Comparison of ENCODE assay signal across 8 cellular contexts in genomic region chr10:75210193-75211006, GRCh38. TPM values are rescaled to one million over a fixed set of nuclear protein-coding genes. Genes with fewer than 3 reads are reported as not detected.
DNase-seq lines count a peak whose midpoint lies in the region; ATAC-seq and TF ChIP-seq lines count a peak whose summit lies in the region.

A gene with protein sequence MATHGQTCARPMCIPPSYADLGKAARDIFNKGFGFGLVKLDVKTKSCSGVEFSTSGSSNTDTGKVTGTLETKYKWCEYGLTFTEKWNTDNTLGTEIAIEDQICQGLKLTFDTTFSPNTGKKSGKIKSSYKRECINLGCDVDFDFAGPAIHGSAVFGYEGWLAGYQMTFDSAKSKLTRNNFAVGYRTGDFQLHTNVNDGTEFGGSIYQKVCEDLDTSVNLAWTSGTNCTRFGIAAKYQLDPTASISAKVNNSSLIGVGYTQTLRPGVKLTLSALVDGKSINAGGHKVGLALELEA (plus strand): TSS chr10:75210796. CDS start chr10:75211159, 363 bp downstream.

- H3K36me3 Mint-ChIP-seq in central memory CD8-positive, alpha-beta T cell (ENCODE audit: insufficient read depth), result peaks cover 37% of the 10 kb centered on the region

- H3K9me3 Mint-ChIP-seq in central memory CD8-positive, alpha-beta T cell, result no peaks in the 10 kb centered on the region

- peak within 1 kb of the TSS; percentile 97 for H3K27ac Mint-ChIP-seq in central memory CD8-positive, alpha-beta T cell (ENCODE audit: low read depth)

- peaks cover 19% of the 10 kb centered on the region for H3K4me1 Mint-ChIP-seq in central memory CD8-positive, alpha-beta T cell

- DNase-seq in AG08395 (ENCODE audit: low spot score) (peak; percentile 96), NCI-H345 treated with DMSO at 0.1 percent for 48 hours (lab: John Stamatoyannopoulos, UW; ENCODE audit: unreplicated experiment) (peak; percentile 63), kidney epithelial cell (ENCODE audit: low read depth) (no peak)
- DNase-seq in central memory CD8-positive, alpha-beta T cell (ENCODE audit: low spot score in 2 of 2), result peak; percentile 97 to 98
- DNase-seq in stimulated activated CD4-positive, alpha-beta T cell treated with anti-CD3 and anti-CD28 coated beads, Interleukin-15, amount 100 ng/mL, for 48 hours (ENCODE audit: low read depth in 2 of 2), result peak; percentile 85 to 93

- no peak for TF ChIP-seq CTCF in kidney epithelial cell (IDR thresholded peaks at IDR 0.05; ENCODE audit: insufficient read depth, low read length, poor library complexity, severe bottlenecking)

- peak within 1 kb of the TSS; percentile 94 for H3K4me3 ChIP-seq in kidney epithelial cell (ENCODE audit: low read depth, low read length)

- no peaks in the 10 kb centered on the region for H3K27me3 ChIP-seq in kidney epithelial cell (ENCODE audit: control insufficient read depth, insufficient read depth, low read length)

- H3K27me3 Mint-ChIP-seq in central memory CD8-positive, alpha-beta T cell, result no peaks in the 10 kb centered on the region

- ATAC-seq in GM18873 (IDR thresholded peaks at IDR 0.05; ENCODE audit: low FRiP score, unreplicated experiment), result peak; percentile 76
- peak; percentile 89 for ATAC-seq in HG03135 (IDR thresholded peaks at IDR 0.05; ENCODE audit: unreplicated experiment)
- peak; percentile 83 to 84 for ATAC-seq in activated CD4-positive, CD25-positive, alpha-beta regulatory T cell treated with anti-CD3 and anti-CD28 coated beads, Interleukin-2, amount 50 U/mL, for 24 hours
- peak; percentile 88 for ATAC-seq in central memory CD8-positive, alpha-beta T cell (replicated peaks; ENCODE audit: extremely low read depth, poor library complexity, severe bottlenecking)

- no peaks in the 10 kb centered on the region for H3K36me3 ChIP-seq in kidney epithelial cell (ENCODE audit: control insufficient read depth, insufficient read depth, low read length)

- H3K4me3 Mint-ChIP-seq in central memory CD8-positive, alpha-beta T cell, result peak within 1 kb of the TSS; percentile 93

RNA-seq across cellular contexts. Expression of the gene that starts here (rescaled TPM):
- total RNA-seq in kidney epithelial cell, result 188 and 251 TPM in 2 replicates
